ENCODE assay signal across 8 cellular contexts in the genomic region with DNA sequence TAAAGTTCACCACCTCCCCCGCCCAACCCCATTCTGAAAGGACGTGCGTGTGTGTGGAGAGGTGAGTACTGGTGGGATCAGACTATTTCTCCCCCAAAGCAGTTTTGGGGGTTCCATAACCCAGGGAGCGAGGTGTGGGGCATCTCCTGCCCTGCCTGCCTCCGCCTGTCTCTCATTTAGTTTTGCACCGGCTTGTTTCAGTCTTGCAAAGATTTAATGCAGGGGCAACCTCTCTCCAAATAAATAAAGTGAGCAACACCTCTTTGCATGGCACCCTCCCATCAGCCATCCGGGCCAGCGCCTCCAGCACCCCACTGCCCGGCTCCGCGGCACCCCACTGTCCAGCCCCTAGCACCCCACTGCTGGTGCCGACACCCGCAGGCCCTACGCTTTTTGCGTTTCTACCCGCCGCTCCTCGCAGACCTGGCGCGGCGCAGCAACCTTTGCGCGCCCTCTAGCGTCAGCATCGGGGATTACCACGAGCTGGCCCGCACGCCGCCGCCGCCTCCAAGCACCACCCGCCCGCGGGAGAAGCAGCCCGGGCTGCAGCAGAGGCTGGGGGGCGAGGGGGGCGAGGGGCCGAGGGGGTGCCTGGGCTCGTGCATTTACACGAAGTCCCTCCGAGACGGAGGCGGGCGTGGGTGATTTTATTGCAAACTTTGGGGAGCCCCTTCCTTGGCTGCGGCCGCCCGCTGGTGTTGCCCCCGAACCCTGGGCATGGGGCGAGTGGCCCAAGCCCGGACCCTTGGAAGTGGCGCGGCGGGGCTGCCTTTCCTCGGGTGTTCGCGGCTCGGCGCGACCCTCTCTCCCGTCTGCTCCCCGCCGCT.
A peak's percentile ranks its signal among the peaks of the same experiment; 100 is the strongest.
DNase-seq lines count a peak whose midpoint lies in the region; ATAC-seq and TF ChIP-seq lines count a peak whose summit lies in the region.

No MANE protein-coding gene starts in this region.

- peak; percentile 17 to 54 for DNase-seq in NOMO-1 (lab: John Stamatoyannopoulos, UW; ENCODE audit: unreplicated experiment in 2 of 2)
- no peak for DNase-seq in NOMO-1 treated with dmso at 0.1 percent for 144 hours (lab: John Stamatoyannopoulos, UW; ENCODE audit: unreplicated experiment)
- DNase-seq in RKO (ENCODE audit: low spot score) = peak; percentile 38
- peak; percentile 63 for DNase-seq in activated effector memory CD4-positive, alpha-beta T cell treated with Interleukin-2 at 50 U/mL for 16 hours
- DNase-seq in foreskin melanocyte = peak; percentile 17
- peak in 41 of 49 donors; percentile 3 to 65 (median 37) for DNase-seq in substantia nigra (lab: John Stamatoyannopoulos, UW)

- no peaks in the 10 kb centered on the region for H3K9me3 ChIP-seq in neutrophil

- ATAC-seq in HG03175 (IDR thresholded peaks at IDR 0.05; ENCODE audit: unreplicated experiment) = peak; percentile 83

- peaks cover 100% of the 10 kb centered on the region for H3K27me3 ChIP-seq in neutrophil

- H3K27ac ChIP-seq in neutrophil (no peak overlapping the region), substantia nigra (ENCODE audit: low read depth, low read length, poor library complexity, severe bottlenecking) (no peak overlapping the region)

- TF ChIP-seq CTCF in neutrophil (IDR thresholded peaks at IDR 0.05) = peak; percentile 96

- peak overlapping the region; percentile 43 to 47 for H3K4me3 ChIP-seq in neutrophil (ENCODE audit: low read depth in 1 of 2, low read length in 1 of 2)

- no peaks in the 10 kb centered on the region for H3K36me3 ChIP-seq in neutrophil

- peaks cover 17 to 18% of the 10 kb centered on the region in 2 experiments for H3K4me1 ChIP-seq in neutrophil (ENCODE audit: control insufficient read depth in 1 of 2, insufficient read depth in 1 of 2, low read depth in 1 of 2, low read length in 1 of 2)
